In the genomic region with DNA sequence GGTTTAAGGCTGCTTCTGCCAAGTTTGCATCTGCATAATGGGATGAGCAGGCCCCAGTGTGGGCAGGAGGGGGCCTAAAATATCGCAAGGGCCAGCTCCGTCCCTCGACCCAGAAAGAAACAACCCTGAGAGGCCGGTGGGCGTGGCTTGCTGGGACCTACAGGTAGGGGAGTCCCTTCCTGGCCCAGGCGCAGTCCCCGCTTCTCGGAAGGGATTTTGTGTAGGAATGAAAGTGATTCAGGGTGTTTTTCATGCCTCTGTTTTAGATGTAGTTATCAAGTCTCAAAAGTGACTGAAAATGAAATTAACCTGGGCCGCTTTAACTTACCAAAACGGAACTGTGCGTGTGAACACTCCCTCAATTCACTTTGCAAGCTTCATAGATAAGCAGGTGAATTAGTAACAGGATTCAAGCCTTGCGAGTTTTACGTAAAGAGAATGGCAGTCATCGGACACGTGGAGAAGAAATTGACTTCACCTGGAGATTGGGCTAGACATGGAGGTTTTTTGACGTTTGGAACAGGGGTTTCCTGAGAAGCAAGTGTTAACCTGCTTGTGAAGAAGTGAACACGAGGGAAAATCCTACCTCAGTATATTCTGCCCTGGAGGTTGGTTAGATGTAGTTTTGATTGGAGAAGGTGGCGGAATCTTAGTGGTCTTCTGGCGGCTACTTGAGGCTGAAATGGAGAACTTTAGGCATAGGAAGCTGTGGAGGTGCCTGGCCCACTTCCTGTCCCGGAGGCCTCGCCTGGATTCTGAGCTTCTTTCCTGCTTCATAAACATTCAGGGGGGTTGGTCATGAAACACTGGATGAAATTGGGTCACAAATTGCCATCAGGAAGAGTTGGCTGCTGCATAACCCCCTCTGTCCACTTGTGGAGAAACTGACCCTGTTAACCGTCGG, we compare ENCODE assay signal across 8 cellular contexts. TPM values are rescaled to one million over a fixed set of nuclear protein-coding genes. Genes with fewer than 3 reads are reported as not detected.
A peak's percentile ranks its signal among the peaks of the same experiment; 100 is the strongest.
DNase-seq lines count a peak whose midpoint lies in the region; ATAC-seq and TF ChIP-seq lines count a peak whose summit lies in the region.

No MANE protein-coding gene starts in this region.

- CTCF ChIA-PET in Calu3 (lab: Charles Lee), result interaction anchor here (0.6 to 1.4 kb wide), 7 partner anchors 11 to 273 kb away, joined by 3 to 6 read pairs (median 3); no protein-coding TSS in a partner anchor

- H3K9me3 Mint-ChIP-seq in Calu3 (ENCODE audit: low read depth, unreplicated experiment), result no peaks in the 10 kb centered on the region
- no peaks in the 10 kb centered on the region for H3K9me3 Mint-ChIP-seq in endothelial cell (ENCODE audit: unreplicated experiment)
- peaks cover 13% of the 10 kb centered on the region for H3K9me3 Mint-ChIP-seq in nephron progenitor cell

- no peak for TF ChIP-seq POLR2A in stomach (IDR thresholded peaks at IDR 0.05)

- peak overlapping the region; percentile 70 for H3K4me3 ChIP-seq in Jurkat, Clone E6-1 (ENCODE audit: low read length)
- H3K4me3 ChIP-seq in stomach, result peak overlapping the region; percentile 82 to 99 (median 94)

- H3K36me3 Mint-ChIP-seq in Calu3 (ENCODE audit: insufficient read depth, unreplicated experiment), result peaks cover 53% of the 10 kb centered on the region
- peaks cover 24% of the 10 kb centered on the region for H3K36me3 Mint-ChIP-seq in endothelial cell (ENCODE audit: low read depth, unreplicated experiment)
- peaks cover 34% of the 10 kb centered on the region for H3K36me3 Mint-ChIP-seq in nephron progenitor cell (ENCODE audit: low read depth)

- H3K4me3 Mint-ChIP-seq in Calu3 (ENCODE audit: low read depth, unreplicated experiment), result peak overlapping the region; percentile 86
- H3K4me3 Mint-ChIP-seq in endothelial cell (ENCODE audit: unreplicated experiment), result peak overlapping the region; percentile 97
- H3K4me3 Mint-ChIP-seq in nephron progenitor cell, result peak overlapping the region; percentile 95

- peak; percentile 47 for ATAC-seq in GM21526 (IDR thresholded peaks at IDR 0.05; ENCODE audit: low FRiP score, unreplicated experiment)

- no peaks in the 10 kb centered on the region for H3K36me3 ChIP-seq in stomach

- WGBS in stomach, 5 donors, result 18 to 27% (median 20%) methylated on average over 23 of the region's 23 CpGs

- peak overlapping the region; percentile 88 to 97 (median 93) for H3K27ac ChIP-seq in stomach

- no peaks in the 10 kb centered on the region for H3K27me3 Mint-ChIP-seq in Calu3 (ENCODE audit: unreplicated experiment)
- H3K27me3 Mint-ChIP-seq in endothelial cell (ENCODE audit: unreplicated experiment), result peaks cover 14% of the 10 kb centered on the region
- H3K27me3 Mint-ChIP-seq in nephron progenitor cell (ENCODE audit: low read depth, poor library complexity), result peaks cover 20% of the 10 kb centered on the region

- H3K9me3 ChIP-seq in stomach, result no peaks in the 10 kb centered on the region

- TF ChIP-seq EP300 in stomach (IDR thresholded peaks at IDR 0.05), result no peak

- peaks cover 30 to 62% (median 47%) of the 10 kb centered on the region in 4 donors for H3K4me1 ChIP-seq in stomach

- BruUV-seq in Calu3 (replicated peaks; lab: Mats Ljungman, UMichigan), result TSS peak; percentile 32

- H3K27ac Mint-ChIP-seq in Calu3 (ENCODE audit: unreplicated experiment), result peak overlapping the region; percentile 94
- peak overlapping the region; percentile 91 for H3K27ac Mint-ChIP-seq in endothelial cell (ENCODE audit: unreplicated experiment)
- peak overlapping the region; percentile 88 for H3K27ac Mint-ChIP-seq in nephron progenitor cell

- intact Hi-C loops in Calu3 (cut with micrococcal nuclease; ENCODE audit: unreplicated experiment) (loop anchor here (2.0 to 10.0 kb wide), 4 partner anchors 136 to 341 kb away; no protein-coding TSS in a partner anchor), stomach (cut with DNase I; ENCODE audit: low total_unique reads) (loop anchor here (10.0 kb wide), 1 partner anchor 172 kb away; no protein-coding TSS in a partner anchor)

- TF ChIP-seq CTCF in Calu3 (IDR thresholded peaks at IDR 0.05; ENCODE audit: unreplicated experiment) (no peak), endothelial cell (IDR thresholded peaks at IDR 0.05; ENCODE audit: unreplicated experiment) (no peak), nephron progenitor cell (IDR thresholded peaks at IDR 0.05) (no peak), stomach (IDR thresholded peaks at IDR 0.05) (no peak)

- H3K4me1 Mint-ChIP-seq in Calu3 (ENCODE audit: low read depth, unreplicated experiment) (peaks cover 53% of the 10 kb centered on the region), endothelial cell (ENCODE audit: unreplicated experiment) (peaks cover 81% of the 10 kb centered on the region), nephron progenitor cell (peaks cover 42% of the 10 kb centered on the region)

- H3K27me3 ChIP-seq in stomach, result no peaks in the 10 kb centered on the region

- peak; percentile 85 for DNase-seq in Calu3
- DNase-seq in Jurkat, Clone E6-1 (ENCODE audit: low read depth, low spot score), result no peak
- DNase-seq in activated CD8-positive, alpha-beta memory T cell treated with anti-CD3 and anti-CD28 coated beads for 1 hour (ENCODE audit: extremely low read depth in 1 of 2, low read depth in 1 of 2), result peak; percentile 46 to 65
- DNase-seq in endothelial cell (ENCODE audit: low spot score), result peak; percentile 40
- peak; percentile 74 for DNase-seq in nephron progenitor cell
- peak; percentile 89 for DNase-seq in stomach
- DNase-seq in AG20443 (ENCODE audit: low spot score), result no peak

RNA-seq across cellular contexts. Expression of a gene that starts 1.7 kb away (rescaled TPM):
- total RNA-seq in Calu3 (2022), result 88.6 and 96.9 TPM in 2 replicates
- 30.4 TPM for polyA plus RNA-seq in Jurkat, Clone E6-1 (2012; ENCODE audit: insufficient read depth, insufficient read length)
- 93.7 TPM for total RNA-seq in endothelial cell (ENCODE audit: unreplicated experiment)
- 10 to 100 TPM; 27.0 to 88.9 (median 40.3) TPM for total RNA-seq in stomach
- polyA plus RNA-seq in stomach, result 10 to 100 TPM; 23.1 to 61.6 (median 45.5) TPM

Comparison
In these comparisons a context has a peak if more than half of its experiments do, and no peak if none do; other contexts are left out.
1. DNase-seq: peak in Calu3 (single experiment), activated CD8-positive, alpha-beta memory T cell treated with anti-CD3 and anti-CD28 coated beads for 1 hour (2 of 2), endothelial cell (single experiment), nephron progenitor cell (single experiment) and stomach (single experiment); none in Jurkat, Clone E6-1 (single experiment) and AG20443 (single experiment).
2. Peak in every context shown above with its lines, with median percentiles within 50 percentile points of each other: H3K27ac Mint-ChIP-seq and H3K4me3 Mint-ChIP-seq.